In genomic region chr6:16223362-16223761, GRCh38 we compare ENCODE assay signal across 6 cellular contexts.
"Had no signal": no experiment of that assay in that cellular context is flagged by ENCODE, and none has a peak within 500 bp of the region (broad histone marks: within the 10 kb centered on the region; RNA-seq: fewer than 3 reads in every experiment).

No MANE protein-coding gene starts in this region.

- DNase-seq: GM23248, GOT3, H7, IMR-90 had no signal

- H3K4me3 ChIP-seq: GM23248, HAP-1 had no signal

- H2AFZ ChIP-seq: GM23248 had no signal

- H3K9me3 ChIP-seq: HAP-1 had no signal

- H3K27ac ChIP-seq: GM23248 had no signal

- H3K9ac ChIP-seq: GM23248 had no signal

- H3K36me3 ChIP-seq: HAP-1 had no signal

- FAIRE-seq: HTR-8/SVneo had no signal
